In genomic region chr5:149114403-149115312, GRCh38 we compare ENCODE assay signal across 8 cellular contexts. TPM values are rescaled to one million over a fixed set of nuclear protein-coding genes. Genes with fewer than 3 reads are reported as not detected.
DNase-seq lines count a peak whose midpoint lies in the region; ATAC-seq lines count a peak whose summit lies in the region.

No MANE protein-coding gene starts in this region.

- peak; percentile 66 for ATAC-seq in GM21717 (IDR thresholded peaks at IDR 0.05; ENCODE audit: unreplicated experiment)

- peak; percentile 68 for DNase-seq in GM04504 (ENCODE audit: low read depth)
- DNase-seq in M059J (ENCODE audit: low read depth), result peak; percentile 85
- DNase-seq in SW480 (ENCODE audit: low spot score), result peak; percentile 89
- peak; percentile 31 for DNase-seq in brain pericyte (ENCODE audit: low read depth, low spot score)
- DNase-seq in iris pigment epithelial cell (ENCODE audit: low read depth), result peak; percentile 85
- DNase-seq in stimulated activated CD4-positive, alpha-beta T cell treated with anti-CD3 and anti-CD28 coated beads, Interleukin-2, amount 100 ng/mL, for 24 hours, result peak; percentile 30 to 38
- no peak for DNase-seq in NCI-H128 (lab: John Stamatoyannopoulos, UW; ENCODE audit: unreplicated experiment)

RNA-seq across cellular contexts. Expression of gene ABLIM3, which starts 26.6 kb away (rescaled TPM):
- total RNA-seq in M059J (2014; rRNA removed; shearing (Covaris generic)), result 36.7 and 40.7 TPM in 2 replicates

RNA-seq across cellular contexts. Expression of gene SH3TC2, which starts 51.8 kb away (rescaled TPM):
- total RNA-seq in M059J (2014; rRNA removed; shearing (Covaris generic)), result 2.4 and 7.2 TPM in 2 replicates
